ENCODE assay signal across 8 cellular contexts in genomic region chr12:53727310-53728041, GRCh38. TPM values are rescaled to one million over a fixed set of nuclear protein-coding genes. Genes with fewer than 3 reads are reported as not detected.
DNase-seq lines count a peak whose midpoint lies in the region; ATAC-seq, FAIRE-seq and TF ChIP-seq lines count a peak whose summit lies in the region.

Gene CALCOCO1 (minus strand): TSS chr12:53727452. CDS start chr12:53725242, 2,210 bp downstream.

- no peaks in the 10 kb centered on the region for H3K79me2 ChIP-seq in OCI-LY3 (ENCODE audit: low read length)

- peak within 1 kb of the TSS; percentile 86 for H2AFZ ChIP-seq in OCI-LY3 (ENCODE audit: low read depth, low read length)

- peak; percentile 98 for ATAC-seq in GM21515 (IDR thresholded peaks at IDR 0.05; ENCODE audit: unreplicated experiment)

- peak within 1 kb of the TSS; percentile 95 for H3K4me2 ChIP-seq in OCI-LY3 (ENCODE audit: low read length)

- H3K4me3 ChIP-seq in OCI-LY3 (ENCODE audit: low read length) (peak within 1 kb of the TSS; percentile 85), mesodermal cell (ENCODE audit: extremely low read depth, insufficient read depth, low read length, poor library complexity, severe bottlenecking) (peak within 1 kb of the TSS; percentile 85)

- H3K27ac ChIP-seq in OCI-LY3 (ENCODE audit: low read length) (peak within 1 kb of the TSS; percentile 22; the same call in 1 of the 2 replicates), mesodermal cell (ENCODE audit: low read depth, low read length, severe bottlenecking) (no peak within 1 kb of the TSS)

- no peak for TF ChIP-seq CTCF in OCI-LY3 (IDR thresholded peaks at IDR 0.05; ENCODE audit: low read depth, low read length)

- no peaks in the 10 kb centered on the region for H3K27me3 ChIP-seq in OCI-LY3 (ENCODE audit: low read depth, low read length)

- FAIRE-seq in endometrium (lab: Jason Lieb, UNC) = peak; percentile 98

- H4K20me1 ChIP-seq in OCI-LY3 (ENCODE audit: insufficient read depth, low read length) = no peaks in the 10 kb centered on the region

- no peaks in the 10 kb centered on the region for H3K36me3 ChIP-seq in OCI-LY3 (replicated peaks; ENCODE audit: low read depth, low read length)
- peaks cover 23% of the 10 kb centered on the region for H3K36me3 ChIP-seq in mesodermal cell (ENCODE audit: control insufficient read depth, insufficient read depth, low read length)

- peaks cover 13% of the 10 kb centered on the region for H3K4me1 ChIP-seq in OCI-LY3 (ENCODE audit: low read length)
- H3K4me1 ChIP-seq in mesodermal cell (ENCODE audit: control insufficient read depth, insufficient read depth, low read length, poor library complexity, severe bottlenecking) = peaks cover 10% of the 10 kb centered on the region

- peak within 1 kb of the TSS; percentile 66 for H3K9ac ChIP-seq in OCI-LY3 (ENCODE audit: low read length)

- peak; percentile 98 for DNase-seq in D341Med (ENCODE audit: low spot score)
- DNase-seq in HuH-7 (ENCODE audit: low spot score) = peak; percentile 97
- peak; percentile 94 for DNase-seq in activated CD8-positive, alpha-beta memory T cell treated with anti-CD3 and anti-CD28 coated beads, Interleukin-2, amount 50 U/mL, for 48 hours
- peak; percentile 94 to 96 for DNase-seq in stimulated activated CD8-positive, alpha-beta memory T cell treated with anti-CD3 and anti-CD28 coated beads, Interleukin-15, amount 100 ng/mL, for 4 hours (ENCODE audit: low read depth in 2 of 2)

- WGBS in mesodermal cell (ENCODE audit: insufficient coverage in 2 of 2), 2 experiments = 0% methylated on average over 19 to 22 of the region's 38 CpGs

- no peaks in the 10 kb centered on the region for H3K9me3 ChIP-seq in OCI-LY3 (ENCODE audit: insufficient read depth, low read length)
- H3K9me3 ChIP-seq in mesodermal cell (ENCODE audit: control insufficient read depth, low read length) = no peaks in the 10 kb centered on the region

RNA-seq across cellular contexts. Expression of gene CALCOCO1, which starts in this region (rescaled TPM):
- 98.6 TPM for polyA plus RNA-seq in mesodermal cell (2013, experiment 1 of 2)
- 82.9 TPM for polyA plus RNA-seq in mesodermal cell (2013, experiment 2 of 2)
